In the genomic region with DNA sequence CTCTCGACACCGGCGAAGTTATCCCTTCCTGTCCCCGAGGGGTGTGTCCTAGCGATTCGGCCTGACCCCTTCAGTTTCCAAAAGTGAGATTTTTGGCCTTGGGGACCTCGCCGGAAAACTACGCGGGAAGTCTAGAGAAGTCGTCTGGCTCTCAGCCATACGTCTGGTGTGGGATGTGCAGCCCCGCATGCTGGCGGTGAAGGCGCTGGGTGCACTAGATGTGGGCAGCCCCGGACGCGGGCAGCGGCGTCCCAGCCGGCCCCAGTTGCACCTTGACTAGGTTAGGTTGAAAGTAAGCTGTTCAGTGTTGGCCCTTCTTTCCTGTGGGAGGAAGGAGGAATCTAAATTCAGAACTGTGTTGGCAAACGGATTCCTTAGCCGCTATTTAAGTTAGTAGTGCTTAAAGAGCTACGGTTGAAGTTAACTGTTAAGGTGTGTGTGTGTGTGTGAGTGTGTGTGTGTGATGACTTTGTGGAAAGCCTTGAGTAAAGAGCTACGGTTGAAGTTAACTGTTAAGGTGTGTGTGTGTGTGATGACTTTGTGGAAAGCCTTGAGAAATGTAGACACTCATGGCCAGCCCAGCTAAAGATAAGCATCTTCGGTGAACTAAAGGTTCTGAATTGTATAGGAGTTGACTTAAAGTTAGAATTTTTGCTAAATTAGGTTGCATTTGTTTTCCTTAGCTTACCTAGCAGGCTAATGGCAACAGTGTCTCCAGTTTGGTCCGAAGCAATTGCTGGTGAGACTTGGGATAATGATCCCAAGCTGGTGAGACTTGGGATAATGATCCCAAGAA, we compare ENCODE assay signal across 1 cellular context.
TF ChIP-seq lines count a peak whose summit lies in the region.

No MANE protein-coding gene starts in this region.

TF ChIP-seq in K562, 482 proteins besides CTCF, POLR2A, EP300 and RAD21 (continued from another document and continues in another):
- TF ChIP-seq, protein P1, sequence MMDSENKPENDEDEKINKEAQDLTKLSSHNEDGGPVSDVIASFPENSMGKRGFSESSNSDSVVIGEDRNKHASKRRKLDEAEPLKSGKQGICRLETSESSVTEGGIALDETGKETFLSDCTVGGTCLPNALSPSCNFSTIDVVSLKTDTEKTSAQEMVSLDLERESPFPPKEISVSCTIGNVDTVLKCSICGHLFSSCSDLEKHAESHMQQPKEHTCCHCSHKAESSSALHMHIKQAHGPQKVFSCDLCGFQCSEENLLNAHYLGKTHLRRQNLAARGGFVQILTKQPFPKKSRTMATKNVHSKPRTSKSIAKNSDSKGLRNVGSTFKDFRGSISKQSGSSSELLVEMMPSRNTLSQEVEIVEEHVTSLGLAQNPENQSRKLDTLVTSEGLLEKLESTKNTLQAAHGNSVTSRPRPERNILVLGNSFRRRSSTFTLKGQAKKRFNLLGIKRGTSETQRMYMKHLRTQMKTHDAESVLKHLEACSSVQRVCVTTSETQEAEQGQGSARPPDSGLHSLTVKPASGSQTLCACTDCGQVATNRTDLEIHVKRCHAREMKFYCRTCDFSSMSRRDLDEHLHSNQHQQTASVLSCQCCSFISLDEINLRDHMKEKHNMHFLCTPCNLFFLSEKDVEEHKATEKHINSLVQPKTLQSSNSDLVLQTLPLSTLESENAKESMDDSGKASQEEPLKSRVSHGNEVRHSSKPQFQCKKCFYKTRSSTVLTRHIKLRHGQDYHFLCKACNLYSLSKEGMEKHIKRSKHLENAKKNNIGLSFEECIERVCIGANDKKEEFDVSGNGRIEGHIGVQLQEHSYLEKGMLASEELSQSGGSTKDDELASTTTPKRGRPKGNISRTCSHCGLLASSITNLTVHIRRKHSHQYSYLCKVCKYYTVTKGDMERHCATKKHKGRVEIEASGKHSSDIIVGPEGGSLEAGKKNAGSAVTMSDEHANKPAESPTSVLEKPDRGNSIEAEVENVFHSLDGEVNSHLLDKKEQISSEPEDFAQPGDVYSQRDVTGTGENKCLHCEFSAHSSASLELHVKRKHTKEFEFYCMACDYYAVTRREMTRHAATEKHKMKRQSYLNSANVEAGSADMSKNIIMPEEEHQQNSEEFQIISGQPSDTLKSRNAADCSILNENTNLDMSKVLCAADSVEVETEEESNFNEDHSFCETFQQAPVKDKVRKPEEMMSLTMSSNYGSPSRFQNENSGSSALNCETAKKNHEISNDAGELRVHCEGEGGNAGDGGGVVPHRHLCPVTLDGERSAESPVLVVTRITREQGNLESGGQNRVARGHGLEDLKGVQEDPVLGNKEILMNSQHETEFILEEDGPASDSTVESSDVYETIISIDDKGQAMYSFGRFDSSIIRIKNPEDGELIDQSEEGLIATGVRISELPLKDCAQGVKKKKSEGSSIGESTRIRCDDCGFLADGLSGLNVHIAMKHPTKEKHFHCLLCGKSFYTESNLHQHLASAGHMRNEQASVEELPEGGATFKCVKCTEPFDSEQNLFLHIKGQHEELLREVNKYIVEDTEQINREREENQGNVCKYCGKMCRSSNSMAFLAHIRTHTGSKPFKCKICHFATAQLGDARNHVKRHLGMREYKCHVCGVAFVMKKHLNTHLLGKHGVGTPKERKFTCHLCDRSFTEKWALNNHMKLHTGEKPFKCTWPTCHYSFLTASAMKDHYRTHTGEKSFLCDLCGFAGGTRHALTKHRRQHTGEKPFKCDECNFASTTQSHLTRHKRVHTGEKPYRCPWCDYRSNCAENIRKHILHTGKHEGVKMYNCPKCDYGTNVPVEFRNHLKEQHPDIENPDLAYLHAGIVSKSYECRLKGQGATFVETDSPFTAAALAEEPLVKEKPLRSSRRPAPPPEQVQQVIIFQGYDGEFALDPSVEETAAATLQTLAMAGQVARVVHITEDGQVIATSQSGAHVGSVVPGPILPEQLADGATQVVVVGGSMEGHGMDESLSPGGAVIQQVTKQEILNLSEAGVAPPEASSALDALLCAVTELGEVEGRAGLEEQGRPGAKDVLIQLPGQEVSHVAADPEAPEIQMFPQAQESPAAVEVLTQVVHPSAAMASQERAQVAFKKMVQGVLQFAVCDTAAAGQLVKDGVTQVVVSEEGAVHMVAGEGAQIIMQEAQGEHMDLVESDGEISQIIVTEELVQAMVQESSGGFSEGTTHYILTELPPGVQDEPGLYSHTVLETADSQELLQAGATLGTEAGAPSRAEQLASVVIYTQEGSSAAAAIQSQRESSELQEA (IDR thresholded peaks at IDR 0.05; ENCODE audit: low read depth): 0 out of 2 replicates have a peak, but pooled peaks have one; percentile 11
- TF ChIP-seq, protein P2, sequence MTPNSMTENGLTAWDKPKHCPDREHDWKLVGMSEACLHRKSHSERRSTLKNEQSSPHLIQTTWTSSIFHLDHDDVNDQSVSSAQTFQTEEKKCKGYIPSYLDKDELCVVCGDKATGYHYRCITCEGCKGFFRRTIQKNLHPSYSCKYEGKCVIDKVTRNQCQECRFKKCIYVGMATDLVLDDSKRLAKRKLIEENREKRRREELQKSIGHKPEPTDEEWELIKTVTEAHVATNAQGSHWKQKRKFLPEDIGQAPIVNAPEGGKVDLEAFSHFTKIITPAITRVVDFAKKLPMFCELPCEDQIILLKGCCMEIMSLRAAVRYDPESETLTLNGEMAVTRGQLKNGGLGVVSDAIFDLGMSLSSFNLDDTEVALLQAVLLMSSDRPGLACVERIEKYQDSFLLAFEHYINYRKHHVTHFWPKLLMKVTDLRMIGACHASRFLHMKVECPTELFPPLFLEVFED (CRISPR knock-in tag; conservative IDR thresholded peaks at IDR 0.05): 0 out of 2 replicates have a peak, but pooled peaks have one; percentile 13
- TF ChIP-seq, protein P3, sequence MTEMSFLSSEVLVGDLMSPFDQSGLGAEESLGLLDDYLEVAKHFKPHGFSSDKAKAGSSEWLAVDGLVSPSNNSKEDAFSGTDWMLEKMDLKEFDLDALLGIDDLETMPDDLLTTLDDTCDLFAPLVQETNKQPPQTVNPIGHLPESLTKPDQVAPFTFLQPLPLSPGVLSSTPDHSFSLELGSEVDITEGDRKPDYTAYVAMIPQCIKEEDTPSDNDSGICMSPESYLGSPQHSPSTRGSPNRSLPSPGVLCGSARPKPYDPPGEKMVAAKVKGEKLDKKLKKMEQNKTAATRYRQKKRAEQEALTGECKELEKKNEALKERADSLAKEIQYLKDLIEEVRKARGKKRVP (CRISPR knock-in tag; IDR thresholded peaks at IDR 0.05): no peak
- TF ChIP-seq ARID2 (IDR thresholded peaks at IDR 0.05) (peak; percentile 43; the same call in 1 of the 2 replicates), KLF16 (IDR thresholded peaks at IDR 0.05) (no peak), PHF20 (IDR thresholded peaks at IDR 0.05; ENCODE audit: partially characterized antibody) (peak; percentile 26), PTTG1 (tag; IDR thresholded peaks at IDR 0.05; ENCODE audit: low read depth) (no peak), EHMT2 (IDR thresholded peaks at IDR 0.05) (peak; percentile 46; the same call in 1 of the 2 replicates), MTA2 (IDR thresholded peaks at IDR 0.05; ENCODE audit: low read depth) (peak; percentile 23; the same call in 1 of the 2 replicates), ARID1B (IDR thresholded peaks at IDR 0.05) (0 out of 2 replicates have a peak, but pooled peaks have one; percentile 38), SLC30A9 (CRISPR knock-in tag; IDR thresholded peaks at IDR 0.05) (no peak), SMAD2 (IDR thresholded peaks at IDR 0.05; ENCODE audit: low read depth, low read length) (no peak), HOXB6 (CRISPR knock-in tag; IDR thresholded peaks at IDR 0.05; ENCODE audit: borderline replicate concordance) (no peak), ZNF75A (CRISPR knock-in tag; IDR thresholded peaks at IDR 0.05) (no peak), DPF2 (IDR thresholded peaks at IDR 0.05) (peak; percentile 49), YY1 (IDR thresholded peaks at IDR 0.05; ENCODE audit: borderline replicate concordance in 1 of 3, control insufficient read depth in 1 of 3, extremely low read depth in 1 of 3, insufficient read depth in 3 of 3, insufficient read length in 1 of 3, insufficient replicate concordance in 2 of 3, low read depth in 1 of 3, low read length in 2 of 3) (no peak), ZNF764 (CRISPR knock-in tag; IDR thresholded peaks at IDR 0.05; ENCODE audit: low read depth) (no peak), BRD9 (IDR thresholded peaks at IDR 0.05; ENCODE audit: low read depth, partially characterized antibody) (no peak)
- TF ChIP-seq, protein P4, sequence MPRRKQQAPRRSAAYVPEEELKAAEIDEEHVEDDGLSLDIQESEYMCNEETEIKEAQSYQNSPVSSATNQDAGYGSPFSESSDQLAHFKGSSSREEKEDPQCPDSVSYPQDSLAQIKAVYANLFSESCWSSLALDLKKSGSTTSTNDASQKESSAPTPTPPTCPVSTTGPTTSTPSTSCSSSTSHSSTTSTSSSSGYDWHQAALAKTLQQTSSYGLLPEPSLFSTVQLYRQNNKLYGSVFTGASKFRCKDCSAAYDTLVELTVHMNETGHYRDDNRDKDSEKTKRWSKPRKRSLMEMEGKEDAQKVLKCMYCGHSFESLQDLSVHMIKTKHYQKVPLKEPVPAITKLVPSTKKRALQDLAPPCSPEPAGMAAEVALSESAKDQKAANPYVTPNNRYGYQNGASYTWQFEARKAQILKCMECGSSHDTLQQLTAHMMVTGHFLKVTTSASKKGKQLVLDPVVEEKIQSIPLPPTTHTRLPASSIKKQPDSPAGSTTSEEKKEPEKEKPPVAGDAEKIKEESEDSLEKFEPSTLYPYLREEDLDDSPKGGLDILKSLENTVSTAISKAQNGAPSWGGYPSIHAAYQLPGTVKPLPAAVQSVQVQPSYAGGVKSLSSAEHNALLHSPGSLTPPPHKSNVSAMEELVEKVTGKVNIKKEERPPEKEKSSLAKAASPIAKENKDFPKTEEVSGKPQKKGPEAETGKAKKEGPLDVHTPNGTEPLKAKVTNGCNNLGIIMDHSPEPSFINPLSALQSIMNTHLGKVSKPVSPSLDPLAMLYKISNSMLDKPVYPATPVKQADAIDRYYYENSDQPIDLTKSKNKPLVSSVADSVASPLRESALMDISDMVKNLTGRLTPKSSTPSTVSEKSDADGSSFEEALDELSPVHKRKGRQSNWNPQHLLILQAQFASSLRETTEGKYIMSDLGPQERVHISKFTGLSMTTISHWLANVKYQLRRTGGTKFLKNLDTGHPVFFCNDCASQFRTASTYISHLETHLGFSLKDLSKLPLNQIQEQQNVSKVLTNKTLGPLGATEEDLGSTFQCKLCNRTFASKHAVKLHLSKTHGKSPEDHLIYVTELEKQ (CRISPR knock-in tag; IDR thresholded peaks at IDR 0.05): no peak
- TF ChIP-seq, protein P5, sequence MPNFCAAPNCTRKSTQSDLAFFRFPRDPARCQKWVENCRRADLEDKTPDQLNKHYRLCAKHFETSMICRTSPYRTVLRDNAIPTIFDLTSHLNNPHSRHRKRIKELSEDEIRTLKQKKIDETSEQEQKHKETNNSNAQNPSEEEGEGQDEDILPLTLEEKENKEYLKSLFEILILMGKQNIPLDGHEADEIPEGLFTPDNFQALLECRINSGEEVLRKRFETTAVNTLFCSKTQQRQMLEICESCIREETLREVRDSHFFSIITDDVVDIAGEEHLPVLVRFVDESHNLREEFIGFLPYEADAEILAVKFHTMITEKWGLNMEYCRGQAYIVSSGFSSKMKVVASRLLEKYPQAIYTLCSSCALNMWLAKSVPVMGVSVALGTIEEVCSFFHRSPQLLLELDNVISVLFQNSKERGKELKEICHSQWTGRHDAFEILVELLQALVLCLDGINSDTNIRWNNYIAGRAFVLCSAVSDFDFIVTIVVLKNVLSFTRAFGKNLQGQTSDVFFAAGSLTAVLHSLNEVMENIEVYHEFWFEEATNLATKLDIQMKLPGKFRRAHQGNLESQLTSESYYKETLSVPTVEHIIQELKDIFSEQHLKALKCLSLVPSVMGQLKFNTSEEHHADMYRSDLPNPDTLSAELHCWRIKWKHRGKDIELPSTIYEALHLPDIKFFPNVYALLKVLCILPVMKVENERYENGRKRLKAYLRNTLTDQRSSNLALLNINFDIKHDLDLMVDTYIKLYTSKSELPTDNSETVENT (CRISPR knock-in tag; IDR thresholded peaks at IDR 0.05): no peak
- TF ChIP-seq, protein P6, sequence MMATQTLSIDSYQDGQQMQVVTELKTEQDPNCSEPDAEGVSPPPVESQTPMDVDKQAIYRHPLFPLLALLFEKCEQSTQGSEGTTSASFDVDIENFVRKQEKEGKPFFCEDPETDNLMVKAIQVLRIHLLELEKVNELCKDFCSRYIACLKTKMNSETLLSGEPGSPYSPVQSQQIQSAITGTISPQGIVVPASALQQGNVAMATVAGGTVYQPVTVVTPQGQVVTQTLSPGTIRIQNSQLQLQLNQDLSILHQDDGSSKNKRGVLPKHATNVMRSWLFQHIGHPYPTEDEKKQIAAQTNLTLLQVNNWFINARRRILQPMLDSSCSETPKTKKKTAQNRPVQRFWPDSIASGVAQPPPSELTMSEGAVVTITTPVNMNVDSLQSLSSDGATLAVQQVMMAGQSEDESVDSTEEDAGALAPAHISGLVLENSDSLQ (IDR thresholded peaks at IDR 0.05): no peak
- TF ChIP-seq, protein P7, sequence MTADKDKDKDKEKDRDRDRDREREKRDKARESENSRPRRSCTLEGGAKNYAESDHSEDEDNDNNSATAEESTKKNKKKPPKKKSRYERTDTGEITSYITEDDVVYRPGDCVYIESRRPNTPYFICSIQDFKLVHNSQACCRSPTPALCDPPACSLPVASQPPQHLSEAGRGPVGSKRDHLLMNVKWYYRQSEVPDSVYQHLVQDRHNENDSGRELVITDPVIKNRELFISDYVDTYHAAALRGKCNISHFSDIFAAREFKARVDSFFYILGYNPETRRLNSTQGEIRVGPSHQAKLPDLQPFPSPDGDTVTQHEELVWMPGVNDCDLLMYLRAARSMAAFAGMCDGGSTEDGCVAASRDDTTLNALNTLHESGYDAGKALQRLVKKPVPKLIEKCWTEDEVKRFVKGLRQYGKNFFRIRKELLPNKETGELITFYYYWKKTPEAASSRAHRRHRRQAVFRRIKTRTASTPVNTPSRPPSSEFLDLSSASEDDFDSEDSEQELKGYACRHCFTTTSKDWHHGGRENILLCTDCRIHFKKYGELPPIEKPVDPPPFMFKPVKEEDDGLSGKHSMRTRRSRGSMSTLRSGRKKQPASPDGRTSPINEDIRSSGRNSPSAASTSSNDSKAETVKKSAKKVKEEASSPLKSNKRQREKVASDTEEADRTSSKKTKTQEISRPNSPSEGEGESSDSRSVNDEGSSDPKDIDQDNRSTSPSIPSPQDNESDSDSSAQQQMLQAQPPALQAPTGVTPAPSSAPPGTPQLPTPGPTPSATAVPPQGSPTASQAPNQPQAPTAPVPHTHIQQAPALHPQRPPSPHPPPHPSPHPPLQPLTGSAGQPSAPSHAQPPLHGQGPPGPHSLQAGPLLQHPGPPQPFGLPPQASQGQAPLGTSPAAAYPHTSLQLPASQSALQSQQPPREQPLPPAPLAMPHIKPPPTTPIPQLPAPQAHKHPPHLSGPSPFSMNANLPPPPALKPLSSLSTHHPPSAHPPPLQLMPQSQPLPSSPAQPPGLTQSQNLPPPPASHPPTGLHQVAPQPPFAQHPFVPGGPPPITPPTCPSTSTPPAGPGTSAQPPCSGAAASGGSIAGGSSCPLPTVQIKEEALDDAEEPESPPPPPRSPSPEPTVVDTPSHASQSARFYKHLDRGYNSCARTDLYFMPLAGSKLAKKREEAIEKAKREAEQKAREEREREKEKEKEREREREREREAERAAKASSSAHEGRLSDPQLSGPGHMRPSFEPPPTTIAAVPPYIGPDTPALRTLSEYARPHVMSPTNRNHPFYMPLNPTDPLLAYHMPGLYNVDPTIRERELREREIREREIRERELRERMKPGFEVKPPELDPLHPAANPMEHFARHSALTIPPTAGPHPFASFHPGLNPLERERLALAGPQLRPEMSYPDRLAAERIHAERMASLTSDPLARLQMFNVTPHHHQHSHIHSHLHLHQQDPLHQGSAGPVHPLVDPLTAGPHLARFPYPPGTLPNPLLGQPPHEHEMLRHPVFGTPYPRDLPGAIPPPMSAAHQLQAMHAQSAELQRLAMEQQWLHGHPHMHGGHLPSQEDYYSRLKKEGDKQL (CRISPR knock-in tag; IDR thresholded peaks at IDR 0.05; ENCODE audit: borderline replicate concordance): no peak
- TF ChIP-seq, protein P8, sequence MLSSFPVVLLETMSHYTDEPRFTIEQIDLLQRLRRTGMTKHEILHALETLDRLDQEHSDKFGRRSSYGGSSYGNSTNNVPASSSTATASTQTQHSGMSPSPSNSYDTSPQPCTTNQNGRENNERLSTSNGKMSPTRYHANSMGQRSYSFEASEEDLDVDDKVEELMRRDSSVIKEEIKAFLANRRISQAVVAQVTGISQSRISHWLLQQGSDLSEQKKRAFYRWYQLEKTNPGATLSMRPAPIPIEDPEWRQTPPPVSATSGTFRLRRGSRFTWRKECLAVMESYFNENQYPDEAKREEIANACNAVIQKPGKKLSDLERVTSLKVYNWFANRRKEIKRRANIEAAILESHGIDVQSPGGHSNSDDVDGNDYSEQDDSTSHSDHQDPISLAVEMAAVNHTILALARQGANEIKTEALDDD (IDR thresholded peaks at IDR 0.05): peak; percentile 77
